ENCODE assay signal across 8 cellular contexts in the genomic region with DNA sequence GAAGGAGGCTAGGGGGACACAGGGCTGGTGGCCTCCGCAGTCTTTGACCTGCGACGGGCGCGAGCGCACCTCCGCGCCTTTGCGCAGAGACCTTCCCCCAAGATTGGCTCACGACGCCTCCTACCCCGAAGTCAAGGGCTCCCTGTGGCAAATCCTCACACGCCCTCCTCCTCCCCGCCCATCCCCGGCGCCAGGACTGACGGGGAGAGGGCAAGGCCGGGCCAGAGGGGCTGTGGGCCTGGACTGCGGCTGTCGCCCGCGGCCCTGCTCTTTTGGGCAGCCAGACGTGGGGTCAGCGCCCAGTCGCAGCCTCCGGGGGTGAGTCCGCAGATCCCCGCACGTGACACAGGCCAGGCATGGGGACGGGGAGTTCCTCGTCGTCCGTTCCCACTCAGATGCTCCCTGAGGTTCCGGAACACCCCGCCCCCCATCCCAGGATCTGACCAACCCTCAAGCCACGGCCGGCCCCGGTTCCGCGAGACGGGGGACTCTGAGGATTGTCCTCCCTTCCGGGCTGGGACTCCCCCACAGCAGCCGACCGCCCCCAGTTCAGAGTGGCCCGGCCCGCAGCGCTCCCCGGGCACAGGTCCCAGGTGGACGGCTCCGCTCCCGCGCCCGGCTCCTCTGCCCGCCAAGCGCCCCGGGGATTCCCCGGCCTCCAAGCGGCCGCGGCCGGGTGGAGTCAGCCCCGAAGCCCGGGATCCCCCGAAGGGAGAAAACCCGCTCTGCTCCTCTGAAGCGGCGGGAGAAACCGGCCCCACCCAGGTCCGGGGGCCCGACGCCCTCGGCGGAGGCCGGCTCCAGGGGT. TPM values are rescaled to one million over a fixed set of nuclear protein-coding genes. Genes with fewer than 3 reads are reported as not detected.
DNase-seq lines count a peak whose midpoint lies in the region; ATAC-seq and TF ChIP-seq lines count a peak whose summit lies in the region.

No MANE protein-coding gene starts in this region.

- BruUV-seq in PC-3 (replicated peaks; lab: Mats Ljungman, UMichigan), result no TSS peak

- no peaks in the 10 kb centered on the region for H3K27me3 ChIP-seq in PC-3 (ENCODE audit: low read length)

- H3K4me2 ChIP-seq in PC-3 (ENCODE audit: low read length), result peak overlapping the region; percentile 98

- H3K27ac ChIP-seq in PC-3 (ENCODE audit: low read length), result peak overlapping the region; percentile 72
- H3K27ac ChIP-seq in angular gyrus (ENCODE audit: low read depth, low read length), result peak overlapping the region; percentile 26

- H4K20me1 ChIP-seq in PC-3 (ENCODE audit: low read length), result peaks cover 28% of the 10 kb centered on the region

- H3K4me1 ChIP-seq in PC-3 (ENCODE audit: insufficient read depth, low read length), result peaks cover 29% of the 10 kb centered on the region

- peaks cover 50% of the 10 kb centered on the region for H3K79me2 ChIP-seq in PC-3 (ENCODE audit: low read length)

- CTCF ChIA-PET in PC-3 (lab: Charles Lee), result interaction anchor here (1.2 kb wide), 1 partner anchor 64 kb away, joined by 12 read pairs; no protein-coding TSS in a partner anchor

- peak overlapping the region; percentile 89 for H3K9ac ChIP-seq in PC-3 (ENCODE audit: low read length)

- no peaks in the 10 kb centered on the region for H3F3A ChIP-seq in PC-3 (ENCODE audit: low read length, unreplicated experiment)

- peak; percentile 29 for ATAC-seq in GM18505 (IDR thresholded peaks at IDR 0.05; ENCODE audit: unreplicated experiment)
- ATAC-seq in HG02678 (IDR thresholded peaks at IDR 0.05; ENCODE audit: unreplicated experiment), result peak; percentile 28
- peak; percentile 55 for ATAC-seq in PC-3

- H3K9me2 ChIP-seq in PC-3 (replicated peaks; ENCODE audit: low read length), result no peaks in the 10 kb centered on the region

- POLR2A ChIA-PET in PC-3 (lab: Charles Lee; ENCODE audit: unreplicated experiment), result no interaction called here

- intact Hi-C loops in PC-3 (cut with micrococcal nuclease), result no loop called here

- peak overlapping the region; percentile 82 for H2AFZ ChIP-seq in PC-3 (ENCODE audit: low read length)

- DNase-seq in PC-3 (peak; percentile 63), iris pigment epithelial cell (ENCODE audit: low read depth) (peak; percentile 63), NCI-H1105 treated with DMSO at 0.1 percent for 48 hours (lab: John Stamatoyannopoulos, UW) (no peak), NCI-H748 treated with DMSO at 0.1 percent for 48 hours (lab: John Stamatoyannopoulos, UW) (no peak)
- peak; percentile 57 to 64 for DNase-seq in stimulated activated CD4-positive, alpha-beta T cell treated with anti-CD3 and anti-CD28 coated beads, Interleukin-2, amount 100 ng/mL, for 24 hours

- TF ChIP-seq POLR2A in GM18505 (IDR thresholded peaks at IDR 0.05; ENCODE audit: borderline replicate concordance, extremely low read depth, insufficient read depth, insufficient read length), result no peak

- peak overlapping the region; percentile 82 for H3K4me3 ChIP-seq in PC-3 (ENCODE audit: low read length)

- H3K36me3 ChIP-seq in PC-3 (ENCODE audit: low read depth, low read length), result no peaks in the 10 kb centered on the region

- TF ChIP-seq CTCF in PC-3 (conservative IDR thresholded peaks at IDR 0.05; ENCODE audit: low read depth, low read length), result no peak

- H3K9me3 ChIP-seq in PC-3 (ENCODE audit: low read length), result no peaks in the 10 kb centered on the region

RNA-seq across cellular contexts. Expression of gene ANKRD33B, which starts 0.5 kb away (rescaled TPM):
- total RNA-seq in PC-3 (2014; rRNA removed), result 13.2 and 14.9 TPM in 2 replicates

Comparison
In these comparisons a context has a peak if more than half of its experiments do, and no peak if none do; other contexts are left out.
1. DNase-seq: peak in PC-3 (single experiment), iris pigment epithelial cell (single experiment) and stimulated activated CD4-positive, alpha-beta T cell treated with anti-CD3 and anti-CD28 coated beads, Interleukin-2, amount 100 ng/mL, for 24 hours (2 of 2); none in NCI-H1105 treated with DMSO at 0.1 percent for 48 hours (single experiment) and NCI-H748 treated with DMSO at 0.1 percent for 48 hours (single experiment).
2. Peak in every context shown above with its lines, with median percentiles within 50 percentile points of each other: ATAC-seq.